ENCODE assay signal across 8 cellular contexts in the genomic region with DNA sequence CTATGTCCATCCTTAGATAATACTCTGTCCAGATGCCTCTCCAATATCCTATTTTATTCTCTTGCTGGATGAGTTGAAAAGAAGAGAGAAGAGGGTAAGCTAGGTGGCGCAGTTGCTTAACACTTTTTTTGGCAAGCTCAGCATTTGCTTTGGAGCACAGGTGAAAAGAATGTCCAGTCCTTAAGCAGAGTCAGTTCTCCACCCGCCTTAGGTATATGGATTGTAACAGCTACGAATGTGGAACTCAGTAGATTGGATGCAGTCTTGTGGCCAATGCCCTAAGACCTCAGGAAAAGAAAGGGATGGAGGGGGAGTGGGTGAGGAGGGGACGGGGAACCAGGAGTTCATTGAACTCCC.
A peak's percentile ranks its signal among the peaks of the same experiment; 100 is the strongest.
DNase-seq lines count a peak whose midpoint lies in the region; ATAC-seq and TF ChIP-seq lines count a peak whose summit lies in the region.

No MANE protein-coding gene starts in this region.

- H3K27me3 ChIP-seq in DOHH2 (ENCODE audit: control insufficient read depth, low read length) (no peaks in the 10 kb centered on the region), Karpas-422 (ENCODE audit: low read length) (no peaks in the 10 kb centered on the region), prostate gland (replicated peaks; ENCODE audit: insufficient read depth) (peaks cover 2% of the 10 kb centered on the region)

- H3K9me2 ChIP-seq in DOHH2 (replicated peaks; ENCODE audit: control insufficient read depth, low read length): no peaks in the 10 kb centered on the region
- no peaks in the 10 kb centered on the region for H3K9me2 ChIP-seq in Karpas-422 (replicated peaks; ENCODE audit: insufficient read depth, low read length)

- peak; percentile 56 for TF ChIP-seq CTCF in DOHH2 (IDR thresholded peaks at IDR 0.05; ENCODE audit: low read depth, low read length, poor library complexity, severe bottlenecking)
- TF ChIP-seq CTCF in prostate gland (IDR thresholded peaks at IDR 0.05): peak in 3 of 4 experiments; percentile 45 to 80 (median 69)

- ATAC-seq in GM21576 (IDR thresholded peaks at IDR 0.05; ENCODE audit: unreplicated experiment): peak; percentile 72

- H3K9ac ChIP-seq in Karpas-422 (ENCODE audit: low read length): no peak overlapping the region

- H3K4me3 ChIP-seq in DOHH2 (ENCODE audit: low read length) (no peak overlapping the region), Karpas-422 (ENCODE audit: low read length) (no peak overlapping the region), prostate gland (peak overlapping the region; percentile 34 to 38)

- no peaks in the 10 kb centered on the region for H3K4me1 ChIP-seq in DOHH2 (ENCODE audit: control insufficient read depth, low read length)
- H3K4me1 ChIP-seq in Karpas-422 (ENCODE audit: low read length): no peaks in the 10 kb centered on the region
- H3K4me1 ChIP-seq in prostate gland (replicated peaks): no peaks in the 10 kb centered on the region

- H3K27ac ChIP-seq in DOHH2 (ENCODE audit: low read depth, low read length) (no peak overlapping the region), Karpas-422 (ENCODE audit: low read length) (no peak overlapping the region), prostate gland (no peak overlapping the region)

- DNase-seq in Karpas-422 (peak; percentile 77), OCI-M2 (lab: John Stamatoyannopoulos, UW; ENCODE audit: unreplicated experiment) (peak; percentile 55), amygdala (lab: John Stamatoyannopoulos, UW) (peak in 36 of 56 donors; percentile 3 to 69 (median 28)), hepatic stellate cell (ENCODE audit: low spot score) (peak; percentile 11), prostate gland (ENCODE audit: low spot score) (peak; percentile 81), DMS153 (lab: John Stamatoyannopoulos, UW) (no peak)

- intact Hi-C loops in prostate gland (cut with DNase I): no loop called here

- no peaks in the 10 kb centered on the region for H3K9me3 ChIP-seq in DOHH2 (ENCODE audit: control insufficient read depth, insufficient read depth, low read length)
- H3K9me3 ChIP-seq in Karpas-422 (ENCODE audit: low read length): no peaks in the 10 kb centered on the region
- H3K9me3 ChIP-seq in prostate gland: no peaks in the 10 kb centered on the region

- H3F3A ChIP-seq in DOHH2 (ENCODE audit: control insufficient read depth, insufficient read depth): no peaks in the 10 kb centered on the region

- no peaks in the 10 kb centered on the region for H3K36me3 ChIP-seq in DOHH2 (ENCODE audit: control insufficient read depth, low read length)
- H3K36me3 ChIP-seq in Karpas-422 (ENCODE audit: insufficient read depth, low read length): no peaks in the 10 kb centered on the region
- no peaks in the 10 kb centered on the region for H3K36me3 ChIP-seq in prostate gland

- WGBS in prostate gland: 1% methylated on average over 4 of the region's 4 CpGs

- TF ChIP-seq POLR2A in prostate gland (IDR thresholded peaks at IDR 0.05): no peak

- H4K20me1 ChIP-seq in DOHH2 (ENCODE audit: control insufficient read depth, insufficient read depth, low read depth, low read length) (no peaks in the 10 kb centered on the region), Karpas-422 (ENCODE audit: insufficient read depth, low read depth, low read length) (no peaks in the 10 kb centered on the region)

- no peak overlapping the region for H2AFZ ChIP-seq in Karpas-422 (ENCODE audit: low read length)

- H3K79me2 ChIP-seq in DOHH2 (ENCODE audit: control insufficient read depth, low read length) (no peaks in the 10 kb centered on the region), Karpas-422 (ENCODE audit: low read length) (no peaks in the 10 kb centered on the region)

- H3K4me2 ChIP-seq in DOHH2 (ENCODE audit: low read length) (no peak overlapping the region), Karpas-422 (ENCODE audit: low read depth, low read length, poor library complexity, severe bottlenecking) (no peak overlapping the region)

Comparison
In these comparisons a context has a peak if more than half of its experiments do, and no peak if none do; other contexts are left out.
1. H3K4me3 ChIP-seq: peak in prostate gland (2 of 2); none in DOHH2 (single experiment) and Karpas-422 (single experiment).